ENCODE assay signal across 9 cellular contexts in the genomic region with DNA sequence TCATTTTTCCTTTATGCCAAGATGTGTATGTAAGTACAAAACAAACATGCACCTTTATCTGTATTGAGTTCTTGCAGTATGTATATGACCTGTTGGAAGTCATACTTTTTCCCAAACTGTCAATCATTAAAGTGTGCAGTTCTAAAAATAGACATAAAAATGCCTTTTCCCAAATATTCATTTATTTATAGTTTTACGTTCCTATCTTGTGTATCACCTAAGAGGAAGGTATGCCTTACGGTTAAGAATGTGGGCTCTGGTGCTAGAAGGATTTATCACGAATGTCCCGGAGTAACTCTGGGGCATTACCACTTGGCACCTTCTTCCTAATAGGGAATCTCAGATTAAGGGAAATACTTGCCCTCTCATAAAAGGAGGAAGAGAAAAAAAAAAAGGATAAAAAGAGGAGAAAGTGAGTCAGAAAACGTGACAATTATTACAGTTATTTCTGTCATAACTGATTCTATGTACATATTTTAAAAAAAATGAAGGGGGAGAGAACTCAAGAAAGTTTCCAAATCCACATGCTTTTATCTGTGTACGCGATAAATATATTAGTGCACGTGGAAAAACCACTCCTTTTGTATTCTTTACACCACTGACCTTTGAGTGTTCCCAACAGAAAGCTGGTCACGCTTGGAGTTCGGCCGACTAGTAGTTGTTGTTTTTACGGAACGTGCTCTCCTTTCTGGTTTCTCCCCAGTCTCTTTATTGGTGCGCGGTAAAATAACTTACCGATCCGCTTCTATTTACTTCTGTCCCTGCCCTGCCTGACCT. TPM values are rescaled to one million over a fixed set of nuclear protein-coding genes. Genes with fewer than 3 reads are reported as not detected.
DNase-seq lines count a peak whose midpoint lies in the region; ATAC-seq and TF ChIP-seq lines count a peak whose summit lies in the region.
"Had no signal": no experiment of that assay in that cellular context is flagged by ENCODE, and none has a peak within 500 bp of the region (broad histone marks: within the 10 kb centered on the region; RNA-seq: fewer than 3 reads in every experiment).

No MANE protein-coding gene starts in this region.

- H3K4me3 ChIP-seq in PC-9 (peak overlapping the region; percentile 88), stomach (peak overlapping the region; percentile 73 to 83 (median 81))

- CTCF ChIA-PET in PC-9 (lab: Charles Lee), result interaction anchor here (0.6 to 1.0 kb wide), 4 partner anchors 20 to 128 kb away, joined by 3 to 10 read pairs (median 4); no protein-coding TSS in a partner anchor

- 0 out of 2 replicates have a peak, but pooled peaks cover 5% of the 10 kb centered on the region for H4K20me1 ChIP-seq in PC-9 (ENCODE audit: insufficient read depth)

- ATAC-seq in HG02759 (IDR thresholded peaks at IDR 0.05; ENCODE audit: unreplicated experiment), result no peak

- H3K9me3 ChIP-seq in PC-9 (ENCODE audit: insufficient read depth, low read depth) (no peaks in the 10 kb centered on the region), stomach (no peaks in the 10 kb centered on the region)

- no peak overlapping the region for H3K4me3 Mint-ChIP-seq in activated naive CD8-positive, alpha-beta T cell treated with anti-CD3 and anti-CD28 coated beads for 36 hours
- H3K4me3 Mint-ChIP-seq: activated naive CD8-positive, alpha-beta T cell treated with anti-CD3 and anti-CD28 coated beads, Interleukin-2, amount 10 ng/mL, durations not matched to agents 7 days and 5 days had no signal

- TSS peak; percentile 37 for BruUV-seq in PC-9 (replicated peaks; lab: Mats Ljungman, UMichigan)

- H3K27me3 ChIP-seq in PC-9 (ENCODE audit: insufficient read depth, low read depth) (no peaks in the 10 kb centered on the region), stomach (no peaks in the 10 kb centered on the region)

- peaks cover 8% of the 10 kb centered on the region for H3K4me1 Mint-ChIP-seq in activated naive CD8-positive, alpha-beta T cell treated with anti-CD3 and anti-CD28 coated beads for 36 hours

- intact Hi-C loops in PC-9 (cut with micrococcal nuclease; ENCODE audit: unreplicated experiment), result no loop called here
- intact Hi-C loops in stomach (cut with DNase I; ENCODE audit: low total_unique reads), result no loop called here

- no peaks in the 10 kb centered on the region for H3K27me3 Mint-ChIP-seq in activated naive CD8-positive, alpha-beta T cell treated with anti-CD3 and anti-CD28 coated beads for 36 hours
- H3K27me3 Mint-ChIP-seq: activated naive CD8-positive, alpha-beta T cell treated with anti-CD3 and anti-CD28 coated beads, Interleukin-2, amount 10 ng/mL, durations not matched to agents 7 days and 5 days had no signal

- H3K27ac ChIP-seq in PC-9, result peak overlapping the region; percentile 87
- H3K27ac ChIP-seq in stomach, result peak overlapping the region; percentile 81 to 96 (median 94)

- no peaks in the 10 kb centered on the region for H3K9me3 Mint-ChIP-seq in activated naive CD8-positive, alpha-beta T cell treated with anti-CD3 and anti-CD28 coated beads for 36 hours
- H3K9me3 Mint-ChIP-seq: activated naive CD8-positive, alpha-beta T cell treated with anti-CD3 and anti-CD28 coated beads, Interleukin-2, amount 10 ng/mL, durations not matched to agents 7 days and 5 days had no signal

- WGBS in stomach, 5 donors, result 1 to 2% (median 1%) methylated on average over 17 of the region's 17 CpGs

- peaks cover 5% of the 10 kb centered on the region; the same call in 1 of the 2 replicates for H3K36me3 ChIP-seq in PC-9 (ENCODE audit: low read depth)
- H3K36me3 ChIP-seq in stomach, result peaks cover 4 to 16% (median 14%) of the 10 kb centered on the region in 4 donors

- H3K4me2 ChIP-seq in PC-9, result peak overlapping the region; percentile 99

- TF ChIP-seq POLR2A in stomach (IDR thresholded peaks at IDR 0.05), result no peak

- H3K36me3 Mint-ChIP-seq in activated naive CD8-positive, alpha-beta T cell treated with anti-CD3 and anti-CD28 coated beads for 36 hours, result peaks cover 5% of the 10 kb centered on the region

- no peak for TF ChIP-seq EP300 in stomach (IDR thresholded peaks at IDR 0.05)

- peaks cover 19% of the 10 kb centered on the region; the same call in 1 of the 2 replicates for H3F3A ChIP-seq in PC-9 (ENCODE audit: insufficient read depth, low read depth)

- TF ChIP-seq CTCF in PC-9 (conservative IDR thresholded peaks at IDR 0.05) (no peak), stomach (IDR thresholded peaks at IDR 0.05) (no peak)

- H2AFZ ChIP-seq in PC-9, result peak overlapping the region; percentile 87

- POLR2A ChIA-PET in PC-9 (lab: Charles Lee; ENCODE audit: unreplicated experiment), result interaction anchor here (0.7 kb wide), 1 partner anchor 62 kb away, joined by 3 read pairs; no protein-coding TSS in a partner anchor

- peaks cover 61% of the 10 kb centered on the region for H3K79me2 ChIP-seq in PC-9 (ENCODE audit: low read depth)

- H3K4me1 ChIP-seq in PC-9 (replicated peaks; ENCODE audit: insufficient read depth) (peaks cover 40% of the 10 kb centered on the region), stomach (peaks cover 22 to 57% (median 40%) of the 10 kb centered on the region in 4 donors)

- DNase-seq in NCI-H1105 treated with DMSO at 0.1 percent for 48 hours (lab: John Stamatoyannopoulos, UW) (peak; percentile 9), NCI-H1105 (lab: John Stamatoyannopoulos, UW) (no peak), PC-9 (peak in 1 of 2 experiments; percentile 56), glomerular visceral epithelial cell (ENCODE audit: extremely low spot score) (peak; percentile 2), stomach (no peak)
- DNase-seq in activated naive CD8-positive, alpha-beta T cell treated with anti-CD3 and anti-CD28 coated beads for 36 hours, result no peak
- no peak for DNase-seq in stimulated activated CD4-positive, alpha-beta T cell treated with anti-CD3 and anti-CD28 coated beads, Interleukin-15, amount 100 ng/mL, for 24 hours

- no peaks in the 10 kb centered on the region for H3K9me2 ChIP-seq in PC-9 (ENCODE audit: insufficient read depth)

- no peak overlapping the region for H3K27ac Mint-ChIP-seq in activated naive CD8-positive, alpha-beta T cell treated with anti-CD3 and anti-CD28 coated beads for 36 hours
- H3K27ac Mint-ChIP-seq: activated naive CD8-positive, alpha-beta T cell treated with anti-CD3 and anti-CD28 coated beads, Interleukin-2, amount 10 ng/mL, durations not matched to agents 7 days and 5 days had no signal

RNA-seq across cellular contexts. Expression of a gene that starts 0.7 kb away (rescaled TPM):
- total RNA-seq in PC-9 (2021) (12.5 and 15.8 TPM in 2 replicates), stomach (10 to 100 TPM in 2 of 5 donors, 1 to 10 TPM in 2, not detected in 1; 4.0 to 25.1 (median 15.8) TPM)
- 10 to 100 TPM; 31.2 to 53.6 (median 32.2) TPM for polyA plus RNA-seq in stomach
- 10 to 100 TPM; 10.6 TPM for total RNA-seq in activated naive CD8-positive, alpha-beta T cell treated with anti-CD3 and anti-CD28 coated beads for 36 hours

RNA-seq across cellular contexts. Expression of a gene that starts 1.1 kb away (rescaled TPM):
- 16.0 and 26.9 TPM in 2 replicates for total RNA-seq in PC-9 (2021)
- 10 to 100 TPM; 16.2 to 30.6 (median 23.3) TPM for total RNA-seq in stomach
- polyA plus RNA-seq in stomach, result 10 to 100 TPM; 17.9 to 25.1 (median 22.8) TPM
- total RNA-seq in activated naive CD8-positive, alpha-beta T cell treated with anti-CD3 and anti-CD28 coated beads for 36 hours, result 10 to 100 TPM; 69.5 to 74.2 TPM

Comparison
In these comparisons a context has a peak if more than half of its experiments do, and no peak if none do; other contexts are left out.
1. DNase-seq: peak in NCI-H1105 treated with DMSO at 0.1 percent for 48 hours (single experiment) and glomerular visceral epithelial cell (single experiment); none in NCI-H1105 (single experiment), stomach (single experiment), activated naive CD8-positive, alpha-beta T cell treated with anti-CD3 and anti-CD28 coated beads for 36 hours (single experiment) and stimulated activated CD4-positive, alpha-beta T cell treated with anti-CD3 and anti-CD28 coated beads, Interleukin-15, amount 100 ng/mL, for 24 hours (single experiment).